In genomic region chr6:101626264-101626663, GRCh38 we compare ENCODE assay signal across 23 cellular contexts.
A peak's percentile ranks its signal among the peaks of the same experiment; 100 is the strongest.
DNase-seq lines count a peak whose midpoint lies in the region; ATAC-seq and TF ChIP-seq lines count a peak whose summit lies in the region.
"Had no signal": no experiment of that assay in that cellular context is flagged by ENCODE, and none has a peak within 500 bp of the region (broad histone marks: within the 10 kb centered on the region; RNA-seq: fewer than 3 reads in every experiment).

No MANE protein-coding gene starts in this region.

- H3K27ac Mint-ChIP-seq in endodermal cell (no peak overlapping the region), osteocyte (ENCODE audit: unreplicated experiment) (no peak overlapping the region)
- H3K27ac Mint-ChIP-seq in CD8-positive, alpha-beta T cell = no peak overlapping the region
- H3K27ac Mint-ChIP-seq: activated CD4-positive, alpha-beta memory T cell treated with anti-CD3 and anti-CD28 coated beads, Interleukin-2, amount 10 ng/mL, durations not matched to agents 7 days and 5 days; effector memory CD8-positive, alpha-beta T cell; natural killer cell treated with Interleukin-12 subunit alpha and Interleukin-12 subunit beta and Interleukin-15 and Interleukin-18, amount 100 ng/mL, for 72 hours; stimulated activated memory B cell treated with anti-CD40 and anti-IgM and Interleukin-4, amounts not matched to agents 10 μg/mL and 1 μg/mL and 100 μg/mL, for 72 hours had no signal

- H3K27me3 ChIP-seq in endodermal cell (ENCODE audit: control insufficient read depth, insufficient read depth, low read length, poor library complexity, severe bottlenecking) (no peaks in the 10 kb centered on the region), spleen (replicated peaks in 1 of 7) (no peaks in the 10 kb centered on the region)
- H3K27me3 ChIP-seq in CD8-positive, alpha-beta T cell (ENCODE audit: insufficient read depth, low read length) = no peaks in the 10 kb centered on the region
- H3K27me3 ChIP-seq: ascending aorta, BLaER1, heart left ventricle, SJSA1 had no signal

- intact Hi-C loops in spleen (cut with DNase I; ENCODE audit: low total_unique reads) = no loop called here
- intact Hi-C loops in CD8-positive, alpha-beta T cell (cut with DNase I, micrococcal nuclease) = no loop called here

- no peak overlapping the region for H3K9ac ChIP-seq in endodermal cell (ENCODE audit: extremely low read depth, low read length, poor library complexity, severe bottlenecking)
- H3K9ac ChIP-seq: BLaER1 had no signal

- no peak for ATAC-seq in CD8-positive, alpha-beta T cell
- ATAC-seq in GM21737 (IDR thresholded peaks at IDR 0.05; ENCODE audit: unreplicated experiment) = no peak
- ATAC-seq: effector memory CD8-positive, alpha-beta T cell; heart left ventricle; K562; natural killer cell treated with Interleukin-12 subunit alpha and Interleukin-12 subunit beta and Interleukin-15 and Interleukin-18, amount 100 ng/mL, for 72 hours; stimulated activated memory B cell treated with anti-CD40 and anti-IgM and Interleukin-4, amounts not matched to agents 10 μg/mL and 1 μg/mL and 100 μg/mL, for 72 hours had no signal

- H3K4me3 ChIP-seq in endodermal cell (ENCODE audit: low read length) (no peak overlapping the region), spleen (no peak overlapping the region)
- H3K4me3 ChIP-seq in CD8-positive, alpha-beta T cell (ENCODE audit: low read depth, low read length) = no peak overlapping the region
- H3K4me3 ChIP-seq: ascending aorta, BLaER1, heart left ventricle, K562, SJSA1, thoracic aorta had no signal

- no peaks in the 10 kb centered on the region for H3K4me1 ChIP-seq in endodermal cell (ENCODE audit: control insufficient read depth, insufficient read depth, low read length)
- H3K4me1 ChIP-seq in spleen = no peaks in the 10 kb centered on the region
- H3K4me1 ChIP-seq in CD8-positive, alpha-beta T cell (ENCODE audit: insufficient read depth, low read length) = no peaks in the 10 kb centered on the region
- H3K4me1 ChIP-seq: ascending aorta, BLaER1, heart left ventricle, SJSA1 had no signal

- H3K27ac ChIP-seq in endodermal cell (ENCODE audit: low read depth, low read length) (no peak overlapping the region), spleen (no peak overlapping the region)
- H3K27ac ChIP-seq in CD8-positive, alpha-beta T cell (ENCODE audit: low read depth, low read length) = no peak overlapping the region
- H3K27ac ChIP-seq: ascending aorta, BLaER1, heart left ventricle, SJSA1, thoracic aorta had no signal

- H3K36me3 ChIP-seq in endodermal cell (ENCODE audit: control insufficient read depth, insufficient read depth, low read length) (no peaks in the 10 kb centered on the region), spleen (no peaks in the 10 kb centered on the region)
- no peaks in the 10 kb centered on the region for H3K36me3 ChIP-seq in CD8-positive, alpha-beta T cell (ENCODE audit: insufficient read depth, low read length)
- H3K36me3 ChIP-seq: ascending aorta, BLaER1, heart left ventricle, SJSA1, thoracic aorta had no signal

- DNase-seq in NCI-H2081 (lab: John Stamatoyannopoulos, UW) (peak; percentile 14 to 71), NCI-H2081 treated with DMSO at 0.1 percent for 48 hours (lab: John Stamatoyannopoulos, UW) (no peak), NCI-H2227 (lab: John Stamatoyannopoulos, UW; ENCODE audit: unreplicated experiment) (peak; percentile 64), endodermal cell (peak; percentile 43), spleen (peak; percentile 37), osteocyte (ENCODE audit: extremely low spot score, unreplicated experiment) (no peak)
- no peak for DNase-seq in CD8-positive, alpha-beta T cell
- DNase-seq: activated CD4-positive, alpha-beta memory T cell treated with anti-CD3 and anti-CD28 coated beads, Interleukin-2, amount 10 ng/mL, durations not matched to agents 7 days and 5 days; activated naive CD4-positive, alpha-beta T cell treated with anti-CD3 and anti-CD28 coated beads, Interleukin-2, amount 50 U/mL, for 16 hours; activated T-cell treated with anti-CD3 and anti-CD28 coated beads, Interleukin-2, amount 50 U/mL, for 48 hours; effector memory CD8-positive, alpha-beta T cell; heart left ventricle; mammary epithelial cell; MV-4-11; stimulated activated CD4-positive, alpha-beta T cell treated with anti-CD3 and anti-CD28 coated beads, Interleukin-15, amount 100 ng/mL, for 24 hours had no signal

- no peak for TF ChIP-seq POLR2A in spleen (IDR thresholded peaks at IDR 0.05)

- H3K27me3 Mint-ChIP-seq in endodermal cell (ENCODE audit: insufficient read depth) (no peaks in the 10 kb centered on the region), osteocyte (ENCODE audit: unreplicated experiment) (no peaks in the 10 kb centered on the region)
- no peaks in the 10 kb centered on the region for H3K27me3 Mint-ChIP-seq in CD8-positive, alpha-beta T cell (ENCODE audit: low read depth)
- H3K27me3 Mint-ChIP-seq: activated CD4-positive, alpha-beta memory T cell treated with anti-CD3 and anti-CD28 coated beads, Interleukin-2, amount 10 ng/mL, durations not matched to agents 7 days and 5 days; effector memory CD8-positive, alpha-beta T cell; natural killer cell treated with Interleukin-12 subunit alpha and Interleukin-12 subunit beta and Interleukin-15 and Interleukin-18, amount 100 ng/mL, for 72 hours; stimulated activated memory B cell treated with anti-CD40 and anti-IgM and Interleukin-4, amounts not matched to agents 10 μg/mL and 1 μg/mL and 100 μg/mL, for 72 hours had no signal

- H3K36me3 Mint-ChIP-seq in endodermal cell (ENCODE audit: low read depth) (no peaks in the 10 kb centered on the region), osteocyte (ENCODE audit: unreplicated experiment) (no peaks in the 10 kb centered on the region)
- no peaks in the 10 kb centered on the region for H3K36me3 Mint-ChIP-seq in CD8-positive, alpha-beta T cell
- H3K36me3 Mint-ChIP-seq: natural killer cell treated with Interleukin-12 subunit alpha and Interleukin-12 subunit beta and Interleukin-15 and Interleukin-18, amount 100 ng/mL, for 72 hours; stimulated activated memory B cell treated with anti-CD40 and anti-IgM and Interleukin-4, amounts not matched to agents 10 μg/mL and 1 μg/mL and 100 μg/mL, for 72 hours had no signal

- no peaks in the 10 kb centered on the region for H3K4me1 Mint-ChIP-seq in endodermal cell
- H3K4me1 Mint-ChIP-seq in osteocyte (ENCODE audit: unreplicated experiment) = no peaks in the 10 kb centered on the region
- H3K4me1 Mint-ChIP-seq in CD8-positive, alpha-beta T cell (ENCODE audit: low read depth) = no peaks in the 10 kb centered on the region
- H3K4me1 Mint-ChIP-seq: activated CD4-positive, alpha-beta memory T cell treated with anti-CD3 and anti-CD28 coated beads, Interleukin-2, amount 10 ng/mL, durations not matched to agents 7 days and 5 days; stimulated activated memory B cell treated with anti-CD40 and anti-IgM and Interleukin-4, amounts not matched to agents 10 μg/mL and 1 μg/mL and 100 μg/mL, for 72 hours had no signal

- H3K4me3 Mint-ChIP-seq in endodermal cell = no peak overlapping the region
- no peak overlapping the region for H3K4me3 Mint-ChIP-seq in osteocyte (ENCODE audit: unreplicated experiment)
- H3K4me3 Mint-ChIP-seq in CD8-positive, alpha-beta T cell = no peak overlapping the region
- H3K4me3 Mint-ChIP-seq: activated CD4-positive, alpha-beta memory T cell treated with anti-CD3 and anti-CD28 coated beads, Interleukin-2, amount 10 ng/mL, durations not matched to agents 7 days and 5 days; effector memory CD8-positive, alpha-beta T cell; natural killer cell treated with Interleukin-12 subunit alpha and Interleukin-12 subunit beta and Interleukin-15 and Interleukin-18, amount 100 ng/mL, for 72 hours; stimulated activated memory B cell treated with anti-CD40 and anti-IgM and Interleukin-4, amounts not matched to agents 10 μg/mL and 1 μg/mL and 100 μg/mL, for 72 hours had no signal

- H3K9me3 ChIP-seq in endodermal cell (ENCODE audit: control insufficient read depth, low read length) (no peaks in the 10 kb centered on the region), spleen (peaks cover 0 to 3% (median 0%) of the 10 kb centered on the region in 8 donors)
- no peaks in the 10 kb centered on the region for H3K9me3 ChIP-seq in CD8-positive, alpha-beta T cell (ENCODE audit: low read length)
- H3K9me3 ChIP-seq: ascending aorta, BLaER1, heart left ventricle, SJSA1, thoracic aorta had no signal

- H3K9me3 Mint-ChIP-seq in endodermal cell = no peaks in the 10 kb centered on the region
- peaks cover 5% of the 10 kb centered on the region for H3K9me3 Mint-ChIP-seq in osteocyte (ENCODE audit: unreplicated experiment)
- H3K9me3 Mint-ChIP-seq in CD8-positive, alpha-beta T cell = peaks cover 6% of the 10 kb centered on the region
- H3K9me3 Mint-ChIP-seq: activated CD4-positive, alpha-beta memory T cell treated with anti-CD3 and anti-CD28 coated beads, Interleukin-2, amount 10 ng/mL, durations not matched to agents 7 days and 5 days; effector memory CD8-positive, alpha-beta T cell had no signal

- POLR2A ChIA-PET in CD8-positive, alpha-beta T cell (lab: Charles Lee) = no interaction called here

- WGBS in endodermal cell (ENCODE audit: insufficient coverage in 1 of 2, insufficient read length in 1 of 2), 2 experiments = 85 to 92% methylated on average over 4 to 6 of the region's 6 CpGs
- 78 to 83% (median 78%) methylated on average over 6 of the region's 6 CpGs for WGBS in spleen, 5 donors

- TF ChIP-seq CTCF in endodermal cell (conservative IDR thresholded peaks at IDR 0.05) (no peak), spleen (IDR thresholded peaks at IDR 0.05 in 8 of 11, conservative IDR thresholded peaks at IDR 0.05 in 3 of 11) (no peak), osteocyte (IDR thresholded peaks at IDR 0.05) (no peak)
- TF ChIP-seq CTCF in CD8-positive, alpha-beta T cell (IDR thresholded peaks at IDR 0.05) = no peak

- CTCF ChIA-PET in CD8-positive, alpha-beta T cell (lab: Charles Lee) = no interaction called here

Comparison
In these comparisons a context has a peak if more than half of its experiments do, and no peak if none do; other contexts are left out.
1. DNase-seq: peak in NCI-H2081 (2 of 2), NCI-H2227 (single experiment), endodermal cell (single experiment) and spleen (single experiment); none in NCI-H2081 treated with DMSO at 0.1 percent for 48 hours (single experiment), osteocyte (single experiment) and CD8-positive, alpha-beta T cell (0 of 7).